ENCODE assay signal across 8 cellular contexts in the genomic region with DNA sequence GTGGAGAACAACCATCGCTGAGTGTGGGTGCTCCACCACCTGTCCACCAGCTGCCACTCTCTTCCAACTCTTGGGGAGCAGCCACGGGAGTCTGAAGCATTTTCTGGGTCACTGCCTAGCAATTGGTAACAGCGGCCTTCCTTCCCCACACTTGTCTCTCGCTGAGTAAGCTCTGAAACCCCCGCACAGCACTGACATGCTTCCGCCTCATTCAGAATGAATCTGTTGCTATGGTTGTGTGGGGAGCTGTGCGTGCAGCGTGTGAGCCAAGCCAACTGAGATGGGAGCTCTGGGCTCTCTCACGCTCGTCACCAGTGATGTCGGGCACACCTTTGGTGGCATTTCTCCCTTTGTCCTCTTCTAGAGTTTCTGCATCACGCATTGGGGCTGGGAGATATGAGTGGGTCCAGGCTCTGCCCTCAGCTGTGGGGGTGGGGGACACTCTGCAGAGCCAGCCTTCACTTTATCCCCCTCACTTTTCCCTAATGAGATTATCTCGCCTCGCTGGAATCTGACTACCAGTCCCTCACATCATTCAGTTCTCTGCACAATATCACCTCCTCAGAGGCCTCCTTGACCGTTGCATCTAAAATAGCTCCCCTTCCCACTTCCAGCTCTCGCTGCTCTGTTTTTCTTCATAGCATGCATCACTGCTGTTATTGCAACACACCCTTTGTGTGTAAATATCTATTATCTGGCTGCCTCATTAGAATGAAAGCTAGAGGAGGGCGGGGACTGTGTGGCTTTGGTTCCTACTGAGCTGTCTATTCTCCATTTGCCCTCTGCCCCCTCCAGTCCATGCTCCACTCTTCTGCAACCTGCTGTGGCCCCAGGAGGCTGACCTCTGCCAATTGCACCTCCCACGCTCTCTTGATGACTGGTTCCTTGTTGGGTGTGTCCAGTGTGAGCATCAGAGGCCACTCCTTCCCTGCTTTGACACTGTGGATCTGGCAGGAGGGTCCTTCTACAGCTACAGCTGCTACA.
A peak's percentile ranks its signal among the peaks of the same experiment; 100 is the strongest.
DNase-seq lines count a peak whose midpoint lies in the region; ATAC-seq lines count a peak whose summit lies in the region.

No MANE protein-coding gene starts in this region.

- DNase-seq in NCI-H524 (lab: John Stamatoyannopoulos, UW) (peak; percentile 43 to 68), hippocampal formation (lab: John Stamatoyannopoulos, UW) (peak; percentile 27 to 51), sciatic nerve (ENCODE audit: low spot score) (no peak), pons (ENCODE audit: low spot score) (no peak)
- DNase-seq in activated effector memory CD4-positive, alpha-beta T cell treated with anti-CD3 and anti-CD28 coated beads, Interleukin-2, amount 50 U/mL, for 16 hours: no peak

- ATAC-seq in GM18517 (IDR thresholded peaks at IDR 0.05; ENCODE audit: unreplicated experiment) (peak; percentile 88), HG02642 (IDR thresholded peaks at IDR 0.05; ENCODE audit: poor library complexity, unreplicated experiment) (peak; percentile 81), sciatic nerve (no peak), GM21360 (IDR thresholded peaks at IDR 0.05; ENCODE audit: unreplicated experiment) (no peak)

- intact Hi-C loops in sciatic nerve (cut with DNase I): no loop called here

Comparison
In these comparisons a context has a peak if more than half of its experiments do, and no peak if none do; other contexts are left out.
1. ATAC-seq: peak in GM18517 (single experiment) and HG02642 (single experiment); none in sciatic nerve (single experiment) and GM21360 (single experiment).
2. DNase-seq: peak in NCI-H524 (2 of 2) and hippocampal formation (2 of 2); none in activated effector memory CD4-positive, alpha-beta T cell treated with anti-CD3 and anti-CD28 coated beads, Interleukin-2, amount 50 U/mL, for 16 hours (single experiment), sciatic nerve (single experiment) and pons (single experiment).